In the genomic region with DNA sequence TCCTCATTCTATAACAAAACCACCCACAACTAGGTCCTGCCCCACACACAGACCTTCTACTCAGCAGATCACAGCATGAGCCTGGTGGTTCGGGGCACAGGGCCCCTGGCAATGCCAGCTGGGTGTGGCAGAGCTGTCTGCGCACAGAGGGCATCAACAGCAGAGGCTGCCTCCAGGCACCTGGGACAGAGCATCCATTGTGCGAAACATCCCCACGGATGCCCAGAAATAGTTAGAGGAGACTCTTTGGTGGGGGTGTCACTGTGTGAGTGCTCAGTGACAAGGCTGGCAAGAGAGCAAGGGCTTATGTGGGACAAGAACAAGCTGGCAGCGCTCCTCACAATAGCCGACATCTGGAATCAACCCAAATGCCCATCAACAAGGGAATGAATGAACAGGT, we compare ENCODE assay signal across 30 cellular contexts.
DNase-seq lines count a peak whose midpoint lies in the region; ATAC-seq lines count a peak whose summit lies in the region.
"Had no signal": no experiment of that assay in that cellular context is flagged by ENCODE, and none has a peak within 500 bp of the region (broad histone marks: within the 10 kb centered on the region; RNA-seq: fewer than 3 reads in every experiment).

No MANE protein-coding gene starts in this region.

- H3K23ac ChIP-seq in mesenchymal stem cell (ENCODE audit: low read length in 2 of 2) = no peak overlapping the region

- H3K27ac Mint-ChIP-seq in T-helper 17 cell = peak overlapping the region; percentile 49
- peak overlapping the region; percentile 77 for H3K27ac Mint-ChIP-seq in dendritic cell treated with granulocyte-macrophage colony-stimulating factor and Interleukin-4, amounts not matched to agents 40 ng/mL and 50 ng/mL, for 4 days
- H3K27ac Mint-ChIP-seq: activated CD4-positive, alpha-beta T cell treated with anti-CD3 and anti-CD28 coated beads, Interleukin-2, amount 10 ng/mL, durations not matched to agents 7 days and 5 days; activated naive CD8-positive, alpha-beta T cell treated with anti-CD3 and anti-CD28 coated beads, Interleukin-2, amount 10 ng/mL, durations not matched to agents 7 days and 5 days; activated T-cell treated with anti-CD3 and anti-CD28 coated beads, Interleukin-2, amount 50 U/mL, for 24 hours had no signal

- peak overlapping the region; percentile 10 to 29 for H3K4ac ChIP-seq in mesenchymal stem cell (ENCODE audit: low read depth in 1 of 2, low read length in 2 of 2)

- H3K27me3 Mint-ChIP-seq in T-helper 17 cell = no peaks in the 10 kb centered on the region
- peaks cover 28% of the 10 kb centered on the region for H3K27me3 Mint-ChIP-seq in dendritic cell treated with granulocyte-macrophage colony-stimulating factor and Interleukin-4, amounts not matched to agents 40 ng/mL and 50 ng/mL, for 4 days
- H3K27me3 Mint-ChIP-seq: activated CD4-positive, alpha-beta T cell treated with anti-CD3 and anti-CD28 coated beads, Interleukin-2, amount 10 ng/mL, durations not matched to agents 7 days and 5 days; activated T-cell treated with anti-CD3 and anti-CD28 coated beads, Interleukin-2, amount 50 U/mL, for 24 hours had no signal

- H3K9me3 Mint-ChIP-seq in dendritic cell treated with granulocyte-macrophage colony-stimulating factor and Interleukin-4, amounts not matched to agents 40 ng/mL and 50 ng/mL, for 4 days = no peaks in the 10 kb centered on the region
- H3K9me3 Mint-ChIP-seq: activated CD4-positive, alpha-beta T cell treated with anti-CD3 and anti-CD28 coated beads, Interleukin-2, amount 10 ng/mL, durations not matched to agents 7 days and 5 days; activated naive CD8-positive, alpha-beta T cell treated with anti-CD3 and anti-CD28 coated beads, Interleukin-2, amount 10 ng/mL, durations not matched to agents 7 days and 5 days had no signal

- H3K9ac ChIP-seq in mesenchymal stem cell (ENCODE audit: low read length) = no peak overlapping the region
- H3K9ac ChIP-seq: GM23248 had no signal

- H4K8ac ChIP-seq in mesenchymal stem cell (ENCODE audit: low read length) = peak overlapping the region; percentile 45

- H3K4me3 Mint-ChIP-seq in T-helper 17 cell = no peak overlapping the region
- H3K4me3 Mint-ChIP-seq in dendritic cell treated with granulocyte-macrophage colony-stimulating factor and Interleukin-4, amounts not matched to agents 40 ng/mL and 50 ng/mL, for 4 days = no peak overlapping the region
- H3K4me3 Mint-ChIP-seq: activated CD4-positive, alpha-beta T cell treated with anti-CD3 and anti-CD28 coated beads, Interleukin-2, amount 10 ng/mL, durations not matched to agents 7 days and 5 days; activated naive CD8-positive, alpha-beta T cell treated with anti-CD3 and anti-CD28 coated beads, Interleukin-2, amount 10 ng/mL, durations not matched to agents 7 days and 5 days; activated T-cell treated with anti-CD3 and anti-CD28 coated beads, Interleukin-2, amount 50 U/mL, for 24 hours had no signal

- H3K36me3 ChIP-seq in mesenchymal stem cell (ENCODE audit: control insufficient read depth in 1 of 2, insufficient read depth in 2 of 2, low read depth in 1 of 2, low read length in 2 of 2) = no peaks in the 10 kb centered on the region
- H3K36me3 ChIP-seq: esophagus squamous epithelium, left lung, Peyer's patch had no signal

- H3K27me3 ChIP-seq in mesenchymal stem cell (ENCODE audit: control insufficient read depth in 1 of 2, insufficient read depth in 1 of 2, low read length in 2 of 2) = peaks cover 0 to 7% of the 10 kb centered on the region in 2 experiments
- H3K27me3 ChIP-seq: body of pancreas, esophagus squamous epithelium, left lung, Peyer's patch had no signal

- H2AFZ ChIP-seq in mesenchymal stem cell (ENCODE audit: low read depth, low read length) = no peak overlapping the region
- H2AFZ ChIP-seq: GM23248 had no signal

- WGBS in mesenchymal stem cell = 94% methylated on average over 5 of the region's 6 CpGs

- peak overlapping the region; percentile 93 for H4K91ac ChIP-seq in mesenchymal stem cell (ENCODE audit: low read length)

- H3K18ac ChIP-seq in mesenchymal stem cell (ENCODE audit: low read depth in 1 of 2, low read length in 2 of 2) = peak overlapping the region; percentile 76 to 85

- H2AK5ac ChIP-seq in mesenchymal stem cell (ENCODE audit: low read length, severe bottlenecking) = peak overlapping the region; percentile 46

- no peak overlapping the region for H2BK5ac ChIP-seq in mesenchymal stem cell (ENCODE audit: low read depth, low read length, poor library complexity, severe bottlenecking)

- H3K4me1 Mint-ChIP-seq in T-helper 17 cell = peaks cover 28% of the 10 kb centered on the region
- peaks cover 68% of the 10 kb centered on the region for H3K4me1 Mint-ChIP-seq in dendritic cell treated with granulocyte-macrophage colony-stimulating factor and Interleukin-4, amounts not matched to agents 40 ng/mL and 50 ng/mL, for 4 days (ENCODE audit: low read depth)

- H3K9me3 ChIP-seq in T-helper 17 cell (ENCODE audit: control insufficient read depth, low read length, poor library complexity, severe bottlenecking) (no peaks in the 10 kb centered on the region), mesenchymal stem cell (ENCODE audit: control insufficient read depth, low read length) (peaks cover 3% of the 10 kb centered on the region)
- H3K9me3 ChIP-seq: body of pancreas, esophagus squamous epithelium, left lung, Peyer's patch had no signal

- DNase-seq in T-helper 17 cell (no peak), mesenchymal stem cell (no peak), superior temporal gyrus (ENCODE audit: extremely low spot score) (peak; percentile 82), OCI-M2 (lab: John Stamatoyannopoulos, UW; ENCODE audit: unreplicated experiment) (no peak)
- DNase-seq in stimulated activated CD4-positive, alpha-beta T cell treated with anti-CD3 and anti-CD28 coated beads, Interleukin-4, amount 100 ng/mL, for 1 hour = no peak
- no peak for DNase-seq in activated CD8-positive, alpha-beta memory T cell treated with anti-CD3 and anti-CD28 coated beads, Interleukin-2, amount 50 U/mL, for 4 hours
- DNase-seq: activated CD4-positive, alpha-beta T cell treated with anti-CD3 and anti-CD28 coated beads, Interleukin-2, amount 10 ng/mL, durations not matched to agents 7 days and 5 days; activated gamma-delta T cell; activated naive CD8-positive, alpha-beta T cell treated with anti-CD3 and anti-CD28 coated beads, Interleukin-2, amount 10 ng/mL, durations not matched to agents 7 days and 5 days; activated T-cell treated with anti-CD3 and anti-CD28 coated beads, Interleukin-2, amount 50 U/mL, for 24 hours; body of pancreas; Calu3; DMS79 treated with DMSO at 0.1 percent for 48 hours; esophagus squamous epithelium; foreskin keratinocyte; GM23248; Karpas-422; left lung; NCI-H1417 treated with DMSO at 0.1 percent for 48 hours; NCI-H2081; NCI-H2227 treated with DMSO at 0.1 percent for 48 hours; NCI-H526 treated with DMSO at 0.1 percent for 48 hours; Peyer's patch; SIG-M5; stimulated activated CD4-positive, alpha-beta T cell treated with anti-CD3 and anti-CD28 coated beads, Interleukin-4, amount 100 ng/mL, for 4 hours; T1000 had no signal

- intact Hi-C loops in dendritic cell treated with granulocyte-macrophage colony-stimulating factor and Interleukin-4, amounts not matched to agents 40 ng/mL and 50 ng/mL, for 4 days (cut with micrococcal nuclease) = loop anchor here (5.0 to 10.0 kb wide), 3 partner anchors 75 to 368 kb away; a partner anchor contains a TSS

- H2BK15ac ChIP-seq in mesenchymal stem cell (ENCODE audit: low read depth, poor library complexity, severe bottlenecking) = peak overlapping the region; percentile 91

- no peaks in the 10 kb centered on the region for H3K79me1 ChIP-seq in mesenchymal stem cell (replicated peaks; ENCODE audit: low read length, poor library complexity, severe bottlenecking)

- H3K4me3 ChIP-seq in mesenchymal stem cell (ENCODE audit: insufficient read depth in 1 of 2, low read depth in 1 of 2, low read length in 2 of 2) = no peak overlapping the region
- H3K4me3 ChIP-seq: body of pancreas, esophagus squamous epithelium, GM23248, left lung, Peyer's patch had no signal

- ATAC-seq in T-helper 17 cell = no peak
- no peak for ATAC-seq in GM19351 (IDR thresholded peaks at IDR 0.05; ENCODE audit: unreplicated experiment)
- ATAC-seq: body of pancreas, foreskin keratinocyte, HepG2, left lung had no signal

- peak overlapping the region in 1 of 2 experiments; percentile 9 for H3K14ac ChIP-seq in mesenchymal stem cell (ENCODE audit: low read length in 2 of 2)

- no peak overlapping the region for H3K4me2 ChIP-seq in mesenchymal stem cell (ENCODE audit: low read length, poor library complexity, severe bottlenecking)

- H3K36me3 Mint-ChIP-seq in T-helper 17 cell (ENCODE audit: low read depth) = no peaks in the 10 kb centered on the region
- H3K36me3 Mint-ChIP-seq in dendritic cell treated with granulocyte-macrophage colony-stimulating factor and Interleukin-4, amounts not matched to agents 40 ng/mL and 50 ng/mL, for 4 days (ENCODE audit: low read depth) = no peaks in the 10 kb centered on the region
- H3K36me3 Mint-ChIP-seq: activated naive CD8-positive, alpha-beta T cell treated with anti-CD3 and anti-CD28 coated beads, Interleukin-2, amount 10 ng/mL, durations not matched to agents 7 days and 5 days had no signal

- H2BK12ac ChIP-seq in mesenchymal stem cell (ENCODE audit: low read length in 2 of 2) = peak overlapping the region; percentile 32 to 94

- peak overlapping the region; percentile 92 for H2BK120ac ChIP-seq in mesenchymal stem cell (ENCODE audit: low read depth, low read length)

- H3K27ac ChIP-seq in mesenchymal stem cell (ENCODE audit: low read length, poor library complexity, severe bottlenecking) = no peak overlapping the region
- H3K27ac ChIP-seq: body of pancreas, C4-2B, esophagus squamous epithelium, foreskin keratinocyte, GM23248, Peyer's patch had no signal

- H3K4me1 ChIP-seq in mesenchymal stem cell (ENCODE audit: control insufficient read depth, insufficient read depth, low read depth, low read length) = peaks cover 22% of the 10 kb centered on the region
- H3K4me1 ChIP-seq: foreskin keratinocyte had no signal
